In genomic region chr14:103698380-103699260, GRCh38 we compare ENCODE assay signal across 11 cellular contexts. TPM values are rescaled to one million over a fixed set of nuclear protein-coding genes. Genes with fewer than 3 reads are reported as not detected.
DNase-seq lines count a peak whose midpoint lies in the region; ATAC-seq, FAIRE-seq and TF ChIP-seq lines count a peak whose summit lies in the region.
"Had no signal": no experiment of that assay in that cellular context is flagged by ENCODE, and none has a peak within 500 bp of the region (broad histone marks: within the 10 kb centered on the region; RNA-seq: fewer than 3 reads in every experiment).

No MANE protein-coding gene starts in this region.

- H3K36me3 ChIP-seq in DOHH2 (ENCODE audit: control insufficient read depth, low read length) (peaks cover 87% of the 10 kb centered on the region), esophagus (ENCODE audit: control insufficient read depth in 2 of 2, insufficient read depth in 2 of 2, low read length in 1 of 2) (peaks cover 15 to 45% of the 10 kb centered on the region in 2 donors), rectal smooth muscle tissue (ENCODE audit: control insufficient read depth, insufficient read depth, low read length) (peaks cover 31% of the 10 kb centered on the region)

- H3K27me3 ChIP-seq in DOHH2 (ENCODE audit: control insufficient read depth, low read length) (no peaks in the 10 kb centered on the region), esophagus (ENCODE audit: control insufficient read depth in 1 of 2, insufficient read depth in 2 of 2, low read length in 2 of 2) (no peaks in the 10 kb centered on the region), rectal smooth muscle tissue (ENCODE audit: control insufficient read depth, insufficient read depth, low read length) (no peaks in the 10 kb centered on the region)

- H3K9me3 ChIP-seq in DOHH2 (ENCODE audit: control insufficient read depth, insufficient read depth, low read length) (no peaks in the 10 kb centered on the region), esophagus (ENCODE audit: control insufficient read depth in 2 of 2, insufficient read depth in 1 of 2, low read depth in 1 of 2, low read length in 1 of 2) (peaks cover 0 to 4% of the 10 kb centered on the region in 2 donors)

- peaks cover 22% of the 10 kb centered on the region for H3F3A ChIP-seq in DOHH2 (ENCODE audit: control insufficient read depth, insufficient read depth)

- H3K4me1 ChIP-seq in DOHH2 (ENCODE audit: control insufficient read depth, low read length) (peaks cover 97% of the 10 kb centered on the region), esophagus (ENCODE audit: control insufficient read depth in 2 of 2, insufficient read depth in 2 of 2, low read length in 1 of 2) (peaks cover 12 to 44% of the 10 kb centered on the region in 2 donors), rectal smooth muscle tissue (ENCODE audit: control insufficient read depth, insufficient read depth, low read length) (peaks cover 26% of the 10 kb centered on the region)

- H3K27ac ChIP-seq in DOHH2 (ENCODE audit: low read depth, low read length) (peak overlapping the region; percentile 73), esophagus (ENCODE audit: low read depth in 2 of 2, low read length in 1 of 2) (peak overlapping the region; percentile 54 to 89), rectal smooth muscle tissue (ENCODE audit: low read depth, low read length) (peak overlapping the region; percentile 50)
- H3K27ac ChIP-seq: PC-9 had no signal

- H3K4me3 ChIP-seq in DOHH2 (ENCODE audit: low read length) = peak overlapping the region; percentile 40
- no peak overlapping the region for H3K4me3 ChIP-seq in esophagus (ENCODE audit: low read depth in 1 of 2, low read length in 2 of 2)
- H3K4me3 ChIP-seq in rectal smooth muscle tissue (ENCODE audit: low read length) = no peak overlapping the region
- H3K4me3 ChIP-seq: PC-9 had no signal

- H4K20me1 ChIP-seq in DOHH2 (ENCODE audit: control insufficient read depth, insufficient read depth, low read depth, low read length) = no peaks in the 10 kb centered on the region; the same call in 1 of the 2 replicates

- peaks cover 53% of the 10 kb centered on the region for H3K79me2 ChIP-seq in DOHH2 (ENCODE audit: control insufficient read depth, low read length)

- peak; percentile 77 for DNase-seq in NCI-H510A treated with DMSO at 0.1 percent for 48 hours (lab: John Stamatoyannopoulos, UW)
- DNase-seq in Ammon's horn (ENCODE audit: low spot score) = no peak
- DNase-seq in stimulated activated CD4-positive, alpha-beta T cell treated with anti-CD3 and anti-CD28 coated beads, Interleukin-4, amount 100 ng/mL, for 4 hours = no peak
- DNase-seq in RCC 7860 (ENCODE audit: low spot score) = no peak
- DNase-seq: EL, KBM-7 had no signal

- 54 to 56% methylated on average over 33 of the region's 33 CpGs for WGBS in esophagus, 2 donors

- no peaks in the 10 kb centered on the region for H3K9me2 ChIP-seq in DOHH2 (replicated peaks; ENCODE audit: control insufficient read depth, low read length)

- H3K9ac ChIP-seq in rectal smooth muscle tissue (ENCODE audit: low read length) = no peak overlapping the region

- FAIRE-seq in RCC 7860 (lab: Jason Lieb, UNC) = no peak

- TF ChIP-seq CTCF in DOHH2 (IDR thresholded peaks at IDR 0.05; ENCODE audit: low read depth, low read length, poor library complexity, severe bottlenecking) = no peak

- ATAC-seq in HG03175 (IDR thresholded peaks at IDR 0.05; ENCODE audit: unreplicated experiment) = no peak

- H3K4me2 ChIP-seq in DOHH2 (ENCODE audit: low read length) = peak overlapping the region; percentile 69
- H3K4me2 ChIP-seq: PC-9 had no signal

RNA-seq across cellular contexts. Expression of gene XRCC3, which starts 16.6 kb away (rescaled TPM):
- 10 to 100 TPM in 1 of 2 donors, 1 to 10 TPM in 1; 7.7 to 17.6 TPM for polyA plus RNA-seq in esophagus

RNA-seq across cellular contexts. Expression of gene ZFYVE21, which starts 17.0 kb away (rescaled TPM):
- 10 to 100 TPM; 56.5 to 73.5 TPM for polyA plus RNA-seq in esophagus
